In the genomic region with DNA sequence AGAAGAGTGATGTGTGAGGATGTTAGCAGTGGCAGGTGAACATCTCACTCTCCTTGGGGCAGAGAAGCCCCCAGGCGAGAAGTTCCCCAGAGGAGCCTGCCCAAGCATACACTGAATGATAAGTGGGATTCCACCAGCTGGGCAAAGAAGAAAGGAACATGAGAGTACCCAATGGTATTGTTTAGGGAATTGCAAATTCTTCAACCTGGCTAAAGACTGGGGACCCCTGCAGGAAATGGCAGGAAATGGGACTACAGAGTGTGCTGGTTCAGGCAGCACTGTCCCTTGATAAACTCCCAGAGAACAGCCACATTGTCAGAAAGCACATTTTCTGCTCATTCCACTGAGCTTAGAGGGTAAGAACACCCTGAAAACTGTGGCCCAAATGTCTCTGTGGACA, we compare ENCODE assay signal across 14 cellular contexts.
DNase-seq lines count a peak whose midpoint lies in the region; FAIRE-seq and TF ChIP-seq lines count a peak whose summit lies in the region.
"Had no signal": no experiment of that assay in that cellular context is flagged by ENCODE, and none has a peak within 500 bp of the region (broad histone marks: within the 10 kb centered on the region; RNA-seq: fewer than 3 reads in every experiment).

No MANE protein-coding gene starts in this region.

- H3K27ac ChIP-seq in neural progenitor cell (no peak overlapping the region), sigmoid colon (no peak overlapping the region)
- H3K27ac ChIP-seq: SJSA1 had no signal

- no peaks in the 10 kb centered on the region for H3K9me3 ChIP-seq in Loucy (ENCODE audit: insufficient read depth, low read depth, low read length)
- no peaks in the 10 kb centered on the region for H3K9me3 ChIP-seq in neural progenitor cell (ENCODE audit: low read depth)
- no peaks in the 10 kb centered on the region for H3K9me3 ChIP-seq in sigmoid colon
- H3K9me3 ChIP-seq: SJSA1 had no signal

- WGBS in sigmoid colon, 2 donors, result 93 to 98% methylated on average over 1 of the region's 1 CpG

- no peak overlapping the region for H3K9ac ChIP-seq in Loucy (ENCODE audit: low read depth, low read length, poor library complexity, severe bottlenecking)
- no peak overlapping the region for H3K9ac ChIP-seq in neural progenitor cell

- no peak overlapping the region for H3K27ac Mint-ChIP-seq in neural progenitor cell
- H3K27ac Mint-ChIP-seq: stimulated activated naive CD8-positive, alpha-beta T cell treated with anti-CD3 and anti-CD28 coated beads, Interleukin-15, Interleukin-2, amounts not matched to agents 100 ng/mL and 50 ng/mL, for 24 hours had no signal

- H3K27me3 ChIP-seq in Loucy (ENCODE audit: insufficient read depth, low read length, poor library complexity, severe bottlenecking) (no peaks in the 10 kb centered on the region), bronchial epithelial cell (ENCODE audit: control insufficient read depth, insufficient read depth, low read length) (peaks cover under 1% of the 10 kb centered on the region), neural progenitor cell (no peaks in the 10 kb centered on the region), sigmoid colon (no peaks in the 10 kb centered on the region)
- H3K27me3 ChIP-seq: SJSA1 had no signal

- no peaks in the 10 kb centered on the region for H3K27me3 Mint-ChIP-seq in neural progenitor cell (ENCODE audit: insufficient read depth, low read depth)

- H3K9me2 ChIP-seq in Loucy (replicated peaks; ENCODE audit: low read depth, low read length), result no peaks in the 10 kb centered on the region

- H3K4me1 Mint-ChIP-seq in neural progenitor cell, result peaks cover 19% of the 10 kb centered on the region

- no peaks in the 10 kb centered on the region for H3F3A ChIP-seq in Loucy (ENCODE audit: low read depth)
- no peaks in the 10 kb centered on the region for H3F3A ChIP-seq in neural progenitor cell (ENCODE audit: low read depth)

- H3K4me3 Mint-ChIP-seq in neural progenitor cell, result no peak overlapping the region
- H3K4me3 Mint-ChIP-seq: stimulated activated naive CD8-positive, alpha-beta T cell treated with anti-CD3 and anti-CD28 coated beads, Interleukin-15, Interleukin-2, amounts not matched to agents 100 ng/mL and 50 ng/mL, for 24 hours had no signal

- H3K4me3 ChIP-seq in Loucy (ENCODE audit: low read length, poor library complexity, severe bottlenecking), result no peak overlapping the region
- H3K4me3 ChIP-seq in bronchial epithelial cell (ENCODE audit: low read depth, low read length), result no peak overlapping the region
- no peak overlapping the region for H3K4me3 ChIP-seq in neural progenitor cell
- no peak overlapping the region for H3K4me3 ChIP-seq in sigmoid colon
- H3K4me3 ChIP-seq: SJSA1 had no signal

- H2AFZ ChIP-seq in Loucy (ENCODE audit: low read length) (peak overlapping the region; percentile 37; the same call in 1 of the 2 replicates), neural progenitor cell (replicated peaks) (peak overlapping the region; percentile 89)

- TF ChIP-seq POLR2A in sigmoid colon (IDR thresholded peaks at IDR 0.05), result no peak

- no peak overlapping the region for H3K4me2 ChIP-seq in Loucy (ENCODE audit: low read depth, low read length, poor library complexity, severe bottlenecking)
- no peak overlapping the region for H3K4me2 ChIP-seq in neural progenitor cell

- H3K9me3 Mint-ChIP-seq in neural progenitor cell, result peaks cover 8% of the 10 kb centered on the region
- H3K9me3 Mint-ChIP-seq: stimulated activated naive CD8-positive, alpha-beta T cell treated with anti-CD3 and anti-CD28 coated beads, Interleukin-15, Interleukin-2, amounts not matched to agents 100 ng/mL and 50 ng/mL, for 24 hours had no signal

- FAIRE-seq in bronchial epithelial cell (lab: Jason Lieb, UNC), result peak; percentile 13
- FAIRE-seq: frontal cortex had no signal

- no peaks in the 10 kb centered on the region for H3K79me2 ChIP-seq in Loucy (ENCODE audit: insufficient read depth, low read length)
- H3K79me2 ChIP-seq in neural progenitor cell (ENCODE audit: low read depth), result no peaks in the 10 kb centered on the region

- peaks cover 39% of the 10 kb centered on the region for H3K4me1 ChIP-seq in Loucy (ENCODE audit: insufficient read depth, low read length, poor library complexity, severe bottlenecking)
- no peaks in the 10 kb centered on the region for H3K4me1 ChIP-seq in neural progenitor cell
- peaks cover 0 to 6% (median 0%) of the 10 kb centered on the region in 4 donors for H3K4me1 ChIP-seq in sigmoid colon
- H3K4me1 ChIP-seq: SJSA1 had no signal

- intact Hi-C loops in sigmoid colon (cut with DNase I), result no loop called here

- no peak for DNase-seq in bronchial epithelial cell (ENCODE audit: low read depth)
- DNase-seq in neural progenitor cell (ENCODE audit: low spot score), result peak; percentile 72
- no peak for DNase-seq in sigmoid colon
- DNase-seq in amniotic stem cell (lab: John Stamatoyannopoulos, UW), result no peak
- DNase-seq in ecto neural progenitor cell (ENCODE audit: low spot score), result no peak
- DNase-seq: activated CD4-positive, alpha-beta T cell treated with anti-CD3 and anti-CD28 coated beads for 1 hour; DMS79 treated with DMSO at 0.1 percent for 48 hours; left ventricle myocardium superior; nucleus accumbens had no signal

- H3K36me3 ChIP-seq in Loucy (ENCODE audit: insufficient read depth, low read length), result no peaks in the 10 kb centered on the region
- H3K36me3 ChIP-seq in bronchial epithelial cell (ENCODE audit: control insufficient read depth, insufficient read depth, low read length), result no peaks in the 10 kb centered on the region
- no peaks in the 10 kb centered on the region for H3K36me3 ChIP-seq in neural progenitor cell
- no peaks in the 10 kb centered on the region for H3K36me3 ChIP-seq in sigmoid colon
- H3K36me3 ChIP-seq: SJSA1 had no signal

- TF ChIP-seq CTCF in GM12872 (IDR thresholded peaks at IDR 0.05; ENCODE audit: insufficient read depth, low read depth, low read length) (peak; percentile 26; the same call in 1 of the 3 replicates), Loucy (conservative IDR thresholded peaks at IDR 0.05; ENCODE audit: low read length) (peak; percentile 56), bronchial epithelial cell (IDR thresholded peaks at IDR 0.05; ENCODE audit: insufficient read depth, low read length, severe bottlenecking) (peak; percentile 5), neural progenitor cell (IDR thresholded peaks at IDR 0.05) (peak; percentile 62), sigmoid colon (IDR thresholded peaks at IDR 0.05) (no peak)

- H4K20me1 ChIP-seq in Loucy (ENCODE audit: insufficient read depth, low read length, poor library complexity, severe bottlenecking), result no peaks in the 10 kb centered on the region
- no peaks in the 10 kb centered on the region for H4K20me1 ChIP-seq in neural progenitor cell (ENCODE audit: low read depth)

- no peak for TF ChIP-seq EP300 in sigmoid colon (IDR thresholded peaks at IDR 0.05)

- H3K36me3 Mint-ChIP-seq in neural progenitor cell, result no peaks in the 10 kb centered on the region

Comparison
In these comparisons a context has a peak if more than half of its experiments do, and no peak if none do; other contexts are left out.
1. CTCF ChIP-seq: peak in GM12872 (single experiment), Loucy (single experiment), bronchial epithelial cell (single experiment) and neural progenitor cell (single experiment); none in sigmoid colon (0 of 4).